In the genomic region with DNA sequence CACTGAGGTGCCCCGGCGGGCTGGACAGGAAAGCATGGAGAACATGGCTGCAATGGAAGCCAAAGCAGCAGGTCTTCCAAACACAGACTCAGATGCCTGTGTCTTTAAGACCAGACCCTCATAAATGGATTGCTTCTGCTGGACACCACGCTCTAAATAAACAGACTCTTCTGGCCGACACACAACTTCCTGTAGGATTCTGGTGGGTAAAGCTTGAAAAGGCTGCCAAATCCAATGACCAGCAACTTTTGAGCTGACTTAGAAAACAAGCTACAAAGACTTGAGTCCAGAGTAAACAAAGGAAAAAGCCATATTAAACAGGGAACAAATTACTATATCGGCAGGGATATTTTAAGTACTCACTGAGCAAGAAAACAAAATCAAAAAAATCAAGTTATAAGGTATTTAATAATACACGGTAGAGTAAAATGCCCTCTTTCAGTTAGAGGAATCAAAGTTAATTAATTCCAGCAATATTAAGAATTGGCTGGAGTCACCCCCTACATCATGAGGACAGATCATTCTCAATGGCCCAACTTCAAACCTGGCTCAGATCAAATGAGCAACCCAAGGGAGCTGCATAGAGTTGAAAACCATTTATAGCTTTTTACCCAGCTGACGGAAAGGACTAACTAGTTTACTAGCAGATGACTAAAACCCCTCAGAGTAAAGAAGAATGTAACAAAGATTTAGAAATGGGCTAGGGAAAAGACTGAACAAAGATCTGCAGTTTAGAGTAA, we compare ENCODE assay signal across 3 cellular contexts.
TF ChIP-seq lines count a peak whose summit lies in the region.

No MANE protein-coding gene starts in this region.

TF ChIP-seq in IMR-90, 13 proteins besides CTCF, POLR2A, EP300 and RAD21:
- TF ChIP-seq MAZ (IDR thresholded peaks at IDR 0.05; ENCODE audit: borderline replicate concordance, low read depth, low read length) (no peak), MAFK (IDR thresholded peaks at IDR 0.05; ENCODE audit: low read depth, low read length) (no peak), RCOR1 (IDR thresholded peaks at IDR 0.05; ENCODE audit: insufficient replicate concordance, low read length) (no peak), CEBPB (IDR thresholded peaks at IDR 0.05; ENCODE audit: low read depth, low read length) (no peak), SMC3 (IDR thresholded peaks at IDR 0.05; ENCODE audit: low read depth, low read length) (no peak), NFE2L2 (IDR thresholded peaks at IDR 0.05; ENCODE audit: low read depth, low read length) (peak; percentile 67; the same call in 1 of the 2 replicates), BHLHE40 (IDR thresholded peaks at IDR 0.05; ENCODE audit: low read depth, low read length) (no peak)
- TF ChIP-seq, protein P1, sequence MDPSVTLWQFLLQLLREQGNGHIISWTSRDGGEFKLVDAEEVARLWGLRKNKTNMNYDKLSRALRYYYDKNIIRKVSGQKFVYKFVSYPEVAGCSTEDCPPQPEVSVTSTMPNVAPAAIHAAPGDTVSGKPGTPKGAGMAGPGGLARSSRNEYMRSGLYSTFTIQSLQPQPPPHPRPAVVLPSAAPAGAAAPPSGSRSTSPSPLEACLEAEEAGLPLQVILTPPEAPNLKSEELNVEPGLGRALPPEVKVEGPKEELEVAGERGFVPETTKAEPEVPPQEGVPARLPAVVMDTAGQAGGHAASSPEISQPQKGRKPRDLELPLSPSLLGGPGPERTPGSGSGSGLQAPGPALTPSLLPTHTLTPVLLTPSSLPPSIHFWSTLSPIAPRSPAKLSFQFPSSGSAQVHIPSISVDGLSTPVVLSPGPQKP (IDR thresholded peaks at IDR 0.05; ENCODE audit: borderline replicate concordance, low read depth, low read length) = no peak
TF ChIP-seq in IMR-90: peak in this region for 1.

TF ChIP-seq in endothelial cell of umbilical vein, 7 proteins besides CTCF, POLR2A, EP300 and RAD21:
- TF ChIP-seq EZH2 (IDR thresholded peaks at IDR 0.05; ENCODE audit: borderline replicate concordance, low read depth, low read length, severe bottlenecking) = no peak
- peak; percentile 36 for TF ChIP-seq POLR2AphosphoS5 (IDR thresholded peaks at IDR 0.05; ENCODE audit: insufficient read depth, low read depth, low read length)

TF ChIP-seq in liver, 16 proteins besides CTCF, POLR2A, EP300 and RAD21:
- peak; percentile 8 for TF ChIP-seq SP1 (IDR thresholded peaks at IDR 0.05)
- TF ChIP-seq GABPA (IDR thresholded peaks at IDR 0.05 in 1 of 2, conservative IDR thresholded peaks at IDR 0.05 in 1 of 2) = no peak
